Comparison of ENCODE assay signal across 8 cellular contexts in the genomic region with DNA sequence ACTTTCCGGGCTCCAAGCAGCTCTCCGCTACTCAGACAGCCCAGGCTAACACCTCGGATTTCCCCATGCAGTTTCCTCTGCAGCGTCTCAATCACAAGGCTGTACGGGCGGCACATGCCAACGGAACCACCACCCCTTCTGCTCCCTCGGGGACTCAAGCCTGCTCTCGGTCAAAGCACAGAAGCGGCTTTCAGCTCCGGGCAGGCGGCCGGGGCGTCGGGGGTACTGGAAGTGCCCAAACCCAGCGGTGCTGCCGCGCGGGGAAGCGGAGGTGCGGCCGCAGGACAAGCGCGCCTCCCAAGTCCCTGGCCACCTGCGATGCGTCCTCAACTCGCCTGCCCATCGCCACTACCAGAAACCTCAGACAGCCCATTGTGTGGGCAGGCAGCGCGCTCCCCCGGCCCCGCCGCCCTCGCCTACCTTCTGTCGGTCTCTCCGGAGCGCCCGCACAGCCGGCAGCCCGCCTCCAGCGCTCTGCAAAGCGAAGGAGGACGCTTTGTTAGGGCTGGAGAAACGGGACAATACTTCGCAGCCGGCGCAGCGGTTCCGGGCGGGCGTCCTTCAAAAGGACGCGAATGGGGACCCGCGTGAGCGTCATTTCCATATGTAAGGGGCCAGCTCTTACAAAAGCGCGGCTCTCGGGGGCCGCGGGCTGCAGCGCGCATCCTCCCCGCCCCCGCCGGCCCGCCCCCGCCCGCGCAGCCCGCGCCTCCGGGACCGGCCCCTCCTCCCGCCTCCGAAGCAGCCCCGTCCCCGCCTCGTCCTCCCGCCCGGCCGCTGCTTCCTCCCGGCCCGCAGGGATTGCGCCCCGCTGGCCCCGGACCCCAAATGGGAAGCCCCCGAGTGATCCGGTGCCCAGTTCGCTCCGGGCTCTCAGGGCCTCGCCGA. TPM values are rescaled to one million over a fixed set of nuclear protein-coding genes. Genes with fewer than 3 reads are reported as not detected.
A peak's percentile ranks its signal among the peaks of the same experiment; 100 is the strongest.
DNase-seq lines count a peak whose midpoint lies in the region; ATAC-seq, FAIRE-seq and TF ChIP-seq lines count a peak whose summit lies in the region.

No MANE protein-coding gene starts in this region.

- peak overlapping the region in 3 of 4 donors; percentile 52 to 69 (median 65) for H3K27ac ChIP-seq in pancreas
- H3K27ac ChIP-seq in upper lobe of right lung, result peak overlapping the region; percentile 82

- peaks cover 59% of the 10 kb centered on the region for H3K4me1 Mint-ChIP-seq in activated naive CD4-positive, alpha-beta T cell treated with anti-CD3 and anti-CD28 coated beads, Interleukin-2, amount 10 ng/mL, durations not matched to agents 7 days and 5 days

- H3K4me3 Mint-ChIP-seq in activated naive CD4-positive, alpha-beta T cell treated with anti-CD3 and anti-CD28 coated beads, Interleukin-2, amount 10 ng/mL, durations not matched to agents 7 days and 5 days, result peak overlapping the region; percentile 97

- H3K4me1 ChIP-seq in pancreas (peaks cover 0 to 12% (median 7%) of the 10 kb centered on the region in 3 donors), upper lobe of right lung (peaks cover 20% of the 10 kb centered on the region)

- H3K4me3 ChIP-seq in pancreas, result peak overlapping the region; percentile 62 to 88 (median 74)
- peak overlapping the region; percentile 90 for H3K4me3 ChIP-seq in upper lobe of right lung

- peaks cover 36% of the 10 kb centered on the region for H3K36me3 Mint-ChIP-seq in activated naive CD4-positive, alpha-beta T cell treated with anti-CD3 and anti-CD28 coated beads, Interleukin-2, amount 10 ng/mL, durations not matched to agents 7 days and 5 days

- H3K36me3 ChIP-seq in pancreas, result no peaks in the 10 kb centered on the region
- no peaks in the 10 kb centered on the region for H3K36me3 ChIP-seq in upper lobe of right lung

- no peaks in the 10 kb centered on the region for H3K9me3 Mint-ChIP-seq in activated naive CD4-positive, alpha-beta T cell treated with anti-CD3 and anti-CD28 coated beads, Interleukin-2, amount 10 ng/mL, durations not matched to agents 7 days and 5 days

- H3K27me3 Mint-ChIP-seq in activated naive CD4-positive, alpha-beta T cell treated with anti-CD3 and anti-CD28 coated beads, Interleukin-2, amount 10 ng/mL, durations not matched to agents 7 days and 5 days, result peaks cover 16% of the 10 kb centered on the region

- intact Hi-C loops in Right ventricle myocardium inferior (cut with DNase I) (no loop called here), pancreas (cut with DNase I) (loop anchor here in 1 of 3 donors (10.0 kb wide), 1 partner anchor 45 kb away; no protein-coding TSS in a partner anchor), upper lobe of right lung (cut with DNase I) (no loop called here)

- DNase-seq in COLO668 (lab: John Stamatoyannopoulos, UW; ENCODE audit: unreplicated experiment) (peak; percentile 64), GM20000 (ENCODE audit: low spot score) (peak; percentile 85), HT-29 (ENCODE audit: low spot score) (peak; percentile 40), SHP77 (lab: John Stamatoyannopoulos, UW) (peak; percentile 45 to 54), Right ventricle myocardium inferior (ENCODE audit: missing footprints) (peak; percentile 75), pancreas (peak; percentile 26 to 82 (median 48)), upper lobe of right lung (peak; percentile 80)
- peak; percentile 70 for DNase-seq in activated naive CD4-positive, alpha-beta T cell treated with anti-CD3 and anti-CD28 coated beads, Interleukin-2, amount 10 ng/mL, durations not matched to agents 7 days and 5 days

- FAIRE-seq in pancreas (lab: Jason Lieb, UNC), result no peak

- CTCF ChIA-PET in activated naive CD4-positive, alpha-beta T cell treated with anti-CD3 and anti-CD28 coated beads, Interleukin-2, amount 10 ng/mL, durations not matched to agents 7 days and 5 days (lab: Charles Lee), result interaction anchor here (1.2 to 2.0 kb wide), 3 partner anchors 28 to 52 kb away, joined by 4 to 20 read pairs (median 5); no protein-coding TSS in a partner anchor

- WGBS in pancreas, 2 donors, result 0% methylated on average over 50 to 93 of the region's 93 CpGs

- no peaks in the 10 kb centered on the region for H3K9me3 ChIP-seq in pancreas
- H3K9me3 ChIP-seq in upper lobe of right lung, result no peaks in the 10 kb centered on the region

- peak overlapping the region; percentile 85 for H3K27ac Mint-ChIP-seq in activated naive CD4-positive, alpha-beta T cell treated with anti-CD3 and anti-CD28 coated beads, Interleukin-2, amount 10 ng/mL, durations not matched to agents 7 days and 5 days

- ATAC-seq in Right ventricle myocardium inferior (peak; percentile 61), pancreas (peak; percentile 24 to 62 (median 54)), upper lobe of right lung (peak; percentile 66)

- H3K27me3 ChIP-seq in pancreas, result no peaks in the 10 kb centered on the region
- no peaks in the 10 kb centered on the region for H3K27me3 ChIP-seq in upper lobe of right lung

- TF ChIP-seq CTCF in GM20000 (IDR thresholded peaks at IDR 0.05; ENCODE audit: extremely low read depth, missing control alignments) (no peak), pancreas (IDR thresholded peaks at IDR 0.05) (no peak), upper lobe of right lung (IDR thresholded peaks at IDR 0.05) (no peak)

RNA-seq across cellular contexts. Expression of gene NIN, which starts 0.7 kb away (rescaled TPM):
- 5.9 and 12.4 TPM in 2 replicates for total RNA-seq in HT-29 (2014; rRNA removed; shearing (Covaris generic))
- total RNA-seq in Right ventricle myocardium inferior (22.2 TPM), pancreas (10 to 100 TPM in 2 of 6 donors, 1 to 10 TPM in 4; 7.1 to 17.9 (median 8.6) TPM), upper lobe of right lung (37.5 TPM)
- polyA plus RNA-seq in pancreas, result 1 to 10 TPM; 3.1 to 3.7 TPM

RNA-seq across cellular contexts. Expression of gene ABHD12B, which starts 41.6 kb away (rescaled TPM):
- total RNA-seq in HT-29 (2014; rRNA removed; shearing (Covaris generic)), result not detected in 2 replicates
- total RNA-seq in Right ventricle myocardium inferior (not detected), pancreas (under 1 TPM in 1 of 6 donors, not detected in 5; 0.16 TPM), upper lobe of right lung (0.43 TPM)
- not detected for polyA plus RNA-seq in pancreas

Comparison
In these comparisons a context has a peak if more than half of its experiments do, and no peak if none do; other contexts are left out.
1. Peak in every context shown above with its lines: DNase-seq, ATAC-seq, H3K4me3 ChIP-seq and H3K27ac ChIP-seq.